10 cellular contexts compared by ENCODE assay signal in the genomic region with DNA sequence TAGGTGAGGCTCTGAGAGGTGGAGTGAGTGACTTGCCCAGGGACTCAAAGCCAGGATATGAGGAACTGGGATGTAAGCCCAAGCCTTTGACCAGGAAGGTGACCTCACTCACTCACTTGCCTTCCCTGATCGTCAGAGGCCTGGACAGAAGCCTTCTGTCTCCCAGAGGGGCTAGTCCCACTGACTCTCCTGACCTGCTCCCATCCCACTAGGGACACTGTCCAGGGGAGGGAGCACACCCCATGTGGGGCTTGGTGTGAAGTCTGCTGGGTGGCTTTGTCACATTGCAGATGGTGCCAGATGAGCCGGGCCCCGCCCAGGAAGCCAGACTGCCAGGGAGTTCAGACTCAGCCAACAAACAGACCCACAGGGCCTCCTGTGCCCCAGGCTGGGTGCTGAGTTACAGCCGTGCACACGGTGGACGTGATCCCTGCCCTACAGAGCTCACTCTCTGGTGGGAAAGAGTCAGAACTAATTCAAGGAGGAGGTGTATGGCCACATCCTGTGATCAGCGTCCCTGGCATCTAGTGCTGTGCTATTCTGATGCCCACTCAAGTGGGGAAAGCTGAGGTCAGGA. TPM values are rescaled to one million over a fixed set of nuclear protein-coding genes. Genes with fewer than 3 reads are reported as not detected.
DNase-seq lines count a peak whose midpoint lies in the region; ATAC-seq and TF ChIP-seq lines count a peak whose summit lies in the region.
"Had no signal": no experiment of that assay in that cellular context is flagged by ENCODE, and none has a peak within 500 bp of the region (broad histone marks: within the 10 kb centered on the region; RNA-seq: fewer than 3 reads in every experiment).

No MANE protein-coding gene starts in this region.

- BruUV-seq in PC-9 (replicated peaks; lab: Mats Ljungman, UMichigan) = no TSS peak

- H3K27ac ChIP-seq in PC-9 = peak overlapping the region; percentile 45
- H3K27ac ChIP-seq in epithelial cell of prostate = peak overlapping the region; percentile 68
- no peak overlapping the region for H3K27ac ChIP-seq in Peyer's patch
- H3K27ac ChIP-seq: brain microvascular endothelial cell had no signal

- no peaks in the 10 kb centered on the region for H3K9me3 ChIP-seq in PC-9 (ENCODE audit: insufficient read depth, low read depth)
- no peaks in the 10 kb centered on the region for H3K9me3 ChIP-seq in Peyer's patch

- intact Hi-C loops in PC-9 (cut with micrococcal nuclease; ENCODE audit: unreplicated experiment) (no loop called here), sciatic nerve (cut with DNase I) (no loop called here)

- CTCF ChIA-PET in PC-9 (lab: Charles Lee) = interaction anchor here (0.6 kb wide), 1 partner anchor 38 kb away, joined by 3 read pairs; no protein-coding TSS in a partner anchor

- no peaks in the 10 kb centered on the region for H4K20me1 ChIP-seq in PC-9 (ENCODE audit: insufficient read depth)

- POLR2A ChIA-PET in PC-9 (lab: Charles Lee; ENCODE audit: unreplicated experiment) = no interaction called here

- peaks cover 25% of the 10 kb centered on the region for H3K4me1 ChIP-seq in PC-9 (replicated peaks; ENCODE audit: insufficient read depth)
- no peaks in the 10 kb centered on the region for H3K4me1 ChIP-seq in Peyer's patch

- H3K36me3 ChIP-seq in PC-9 (ENCODE audit: low read depth) (no peaks in the 10 kb centered on the region), Peyer's patch (no peaks in the 10 kb centered on the region)
- H3K36me3 ChIP-seq: brain microvascular endothelial cell had no signal

- ATAC-seq in sciatic nerve = peak; percentile 27

- peak overlapping the region; percentile 61; the same call in 1 of the 2 replicates for H2AFZ ChIP-seq in PC-9

- H3F3A ChIP-seq in PC-9 (ENCODE audit: insufficient read depth, low read depth) = peaks cover 16% of the 10 kb centered on the region; the same call in 1 of the 2 replicates

- peak; percentile 5 for DNase-seq in activated CD4-positive, alpha-beta T cell treated with anti-CD3 and anti-CD28 coated beads for 48 hours
- DNase-seq in activated CD4-positive, alpha-beta T cell treated with anti-CD3 and anti-CD28 coated beads, Interleukin-2, amount 50 U/mL, for 1 hour = no peak
- DNase-seq in PC-9 = peak; percentile 52 to 77
- no peak for DNase-seq in epithelial cell of prostate (ENCODE audit: low read depth, low spot score)
- no peak for DNase-seq in sciatic nerve (ENCODE audit: low spot score)
- no peak for DNase-seq in NCI-H2227 (lab: John Stamatoyannopoulos, UW; ENCODE audit: unreplicated experiment)
- no peak for DNase-seq in T-helper 9 cell
- no peak for DNase-seq in Peyer's patch
- DNase-seq: brain microvascular endothelial cell, NCI-H146 had no signal

- H3K79me2 ChIP-seq in PC-9 (ENCODE audit: low read depth) = no peaks in the 10 kb centered on the region

- TF ChIP-seq CTCF in PC-9 (conservative IDR thresholded peaks at IDR 0.05) (no peak), Peyer's patch (IDR thresholded peaks at IDR 0.05) (no peak)

- H3K4me2 ChIP-seq in PC-9 = peak overlapping the region; percentile 45

- TF ChIP-seq POLR2A in Peyer's patch (IDR thresholded peaks at IDR 0.05) = no peak

- H3K4me3 ChIP-seq in PC-9 (no peak overlapping the region), Peyer's patch (no peak overlapping the region)

- no peaks in the 10 kb centered on the region for H3K9me2 ChIP-seq in PC-9 (ENCODE audit: insufficient read depth)

- H3K27me3 ChIP-seq in PC-9 (ENCODE audit: insufficient read depth, low read depth) (no peaks in the 10 kb centered on the region), Peyer's patch (no peaks in the 10 kb centered on the region)
- H3K27me3 ChIP-seq: brain microvascular endothelial cell had no signal

RNA-seq across cellular contexts. Expression of gene MMAB, which starts 28.3 kb away (rescaled TPM):
- total RNA-seq in PC-9 (2021) = 52.8 and 84.3 TPM in 2 replicates
- 41.7 TPM for total RNA-seq in sciatic nerve
- total RNA-seq in Peyer's patch = 10 to 100 TPM; 30.8 to 41.4 (median 32.1) TPM

RNA-seq across cellular contexts. Expression of gene MVK, which starts 28.6 kb away (rescaled TPM):
- total RNA-seq in PC-9 (2021) (35.6 and 50.8 TPM in 2 replicates), sciatic nerve (24.4 TPM), Peyer's patch (10 to 100 TPM in 3 of 4 donors, 1 to 10 TPM in 1; 3.3 to 66.7 (median 41.6) TPM)

Comparison
In these comparisons a context has a peak if more than half of its experiments do, and no peak if none do; other contexts are left out.
1. DNase-seq: peak in activated CD4-positive, alpha-beta T cell treated with anti-CD3 and anti-CD28 coated beads for 48 hours (single experiment) and PC-9 (2 of 2); none in activated CD4-positive, alpha-beta T cell treated with anti-CD3 and anti-CD28 coated beads, Interleukin-2, amount 50 U/mL, for 1 hour (single experiment), epithelial cell of prostate (single experiment), sciatic nerve (single experiment), NCI-H2227 (single experiment), T-helper 9 cell (single experiment) and Peyer's patch (0 of 3).
2. H3K27ac ChIP-seq: peak in PC-9 (single experiment) and epithelial cell of prostate (single experiment); none in Peyer's patch (0 of 4).